In the genomic region with DNA sequence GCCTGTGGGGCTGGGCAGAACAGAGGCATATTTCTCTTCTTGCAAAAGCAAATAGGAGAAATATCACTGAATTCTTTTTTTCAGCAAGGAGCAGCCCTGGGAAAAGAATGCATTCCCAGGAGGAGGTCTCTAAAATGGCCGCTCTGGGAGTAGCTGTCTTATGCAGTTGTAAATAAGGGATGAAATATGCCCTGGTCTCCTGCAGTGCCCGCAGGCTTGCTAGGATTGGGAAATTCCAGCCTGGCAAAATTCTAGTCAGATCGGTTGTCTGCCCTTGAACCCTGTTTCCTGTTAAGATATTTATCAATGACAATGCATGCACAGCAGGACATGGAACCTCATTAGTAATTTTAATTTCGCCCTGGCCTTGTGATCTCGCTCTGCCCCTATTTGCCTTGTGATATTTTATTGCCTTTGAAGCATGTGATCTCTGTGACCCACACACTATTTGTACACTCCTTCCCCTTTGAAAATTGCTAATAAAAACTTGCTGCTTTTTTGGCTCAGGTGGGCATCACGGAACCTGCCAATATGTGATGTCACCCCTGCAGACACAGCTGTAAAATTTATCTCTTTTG, we compare ENCODE assay signal across 1 cellular context.
TF ChIP-seq lines count a peak whose summit lies in the region.

No MANE protein-coding gene starts in this region.

TF ChIP-seq in WTC11, 78 proteins besides CTCF, POLR2A, EP300 and RAD21 (continued from another document):
- TF ChIP-seq, protein P1, sequence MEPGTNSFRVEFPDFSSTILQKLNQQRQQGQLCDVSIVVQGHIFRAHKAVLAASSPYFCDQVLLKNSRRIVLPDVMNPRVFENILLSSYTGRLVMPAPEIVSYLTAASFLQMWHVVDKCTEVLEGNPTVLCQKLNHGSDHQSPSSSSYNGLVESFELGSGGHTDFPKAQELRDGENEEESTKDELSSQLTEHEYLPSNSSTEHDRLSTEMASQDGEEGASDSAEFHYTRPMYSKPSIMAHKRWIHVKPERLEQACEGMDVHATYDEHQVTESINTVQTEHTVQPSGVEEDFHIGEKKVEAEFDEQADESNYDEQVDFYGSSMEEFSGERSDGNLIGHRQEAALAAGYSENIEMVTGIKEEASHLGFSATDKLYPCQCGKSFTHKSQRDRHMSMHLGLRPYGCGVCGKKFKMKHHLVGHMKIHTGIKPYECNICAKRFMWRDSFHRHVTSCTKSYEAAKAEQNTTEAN (CRISPR knock-in tag; IDR thresholded peaks at IDR 0.05): no peak
- TF ChIP-seq ZNF232 (CRISPR knock-in tag; IDR thresholded peaks at IDR 0.05): no peak
- TF ChIP-seq, protein P2, sequence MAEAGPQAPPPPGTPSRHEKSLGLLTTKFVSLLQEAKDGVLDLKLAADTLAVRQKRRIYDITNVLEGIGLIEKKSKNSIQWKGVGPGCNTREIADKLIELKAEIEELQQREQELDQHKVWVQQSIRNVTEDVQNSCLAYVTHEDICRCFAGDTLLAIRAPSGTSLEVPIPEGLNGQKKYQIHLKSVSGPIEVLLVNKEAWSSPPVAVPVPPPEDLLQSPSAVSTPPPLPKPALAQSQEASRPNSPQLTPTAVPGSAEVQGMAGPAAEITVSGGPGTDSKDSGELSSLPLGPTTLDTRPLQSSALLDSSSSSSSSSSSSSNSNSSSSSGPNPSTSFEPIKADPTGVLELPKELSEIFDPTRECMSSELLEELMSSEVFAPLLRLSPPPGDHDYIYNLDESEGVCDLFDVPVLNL (CRISPR knock-in tag; IDR thresholded peaks at IDR 0.05; ENCODE audit: borderline replicate concordance, low read depth): no peak
TF ChIP-seq in WTC11: peak in this region for 0.
